8 cellular contexts compared by ENCODE assay signal in genomic region chr2:27071277-27071989, GRCh38. TPM values are rescaled to one million over a fixed set of nuclear protein-coding genes. Genes with fewer than 3 reads are reported as not detected.
DNase-seq lines count a peak whose midpoint lies in the region; ATAC-seq and TF ChIP-seq lines count a peak whose summit lies in the region.

OST4 (minus strand) TSS chr2:27071654.

- peak; percentile 91 for DNase-seq in AG10803 (ENCODE audit: low read depth)
- peak; percentile 90 for DNase-seq in NCI-H460 (ENCODE audit: extremely low read depth, low read depth)
- DNase-seq in activated CD4-positive, alpha-beta T cell treated with anti-CD3 and anti-CD28 coated beads for 1 hour = peak; percentile 80
- peak; percentile 97 for DNase-seq in cerebellum (ENCODE audit: low spot score)
- DNase-seq in kidney glomerular epithelial cell (lab: John Stamatoyannopoulos, UW) = peak; percentile 79
- DNase-seq in stimulated activated CD4-positive, alpha-beta T cell treated with anti-CD3 and anti-CD28 coated beads, Interleukin-1b, Interleukin-23, amount 100 ng/mL, for 1 hour (ENCODE audit: low read depth in 2 of 2) = peak; percentile 68 to 80

- no peak for TF ChIP-seq CTCF in AG10803 (conservative IDR thresholded peaks at IDR 0.05; ENCODE audit: low read length)

- peak within 1 kb of the TSS; percentile 99 for H3K4me3 ChIP-seq in AG10803 (ENCODE audit: low read length)

- peak; percentile 84 for ATAC-seq in GM19035 (IDR thresholded peaks at IDR 0.05; ENCODE audit: unreplicated experiment)
- peak; percentile 84 for ATAC-seq in HG03342 (IDR thresholded peaks at IDR 0.05; ENCODE audit: unreplicated experiment)

RNA-seq across cellular contexts. Expression of gene OST4, which starts in this region (rescaled TPM):
- total RNA-seq in NCI-H460 (2014; rRNA removed; shearing (Covaris generic)) = 255 and 293 TPM in 2 replicates
- polyA plus RNA-seq in NCI-H460 (2014; cell fraction: nucleus; rRNA removed) = 217 and 273 TPM in 2 replicates
- 118 TPM for total RNA-seq in cerebellum

Comparison
In these comparisons a context has a peak if more than half of its experiments do, and no peak if none do; other contexts are left out.
1. Peak in every context shown above with its lines: DNase-seq, ATAC-seq and H3K4me3 ChIP-seq.